In genomic region chr12:111773801-111774551, GRCh38 we compare ENCODE assay signal across 1 cellular context.
A peak's percentile ranks its signal among the peaks of the same experiment; 100 is the strongest.
TF ChIP-seq lines count a peak whose summit lies in the region.

No MANE protein-coding gene starts in this region.

TF ChIP-seq in HepG2, 621 proteins besides CTCF, POLR2A, EP300 and RAD21 (continued from another document and continues in another):
- TF ChIP-seq, protein P1, sequence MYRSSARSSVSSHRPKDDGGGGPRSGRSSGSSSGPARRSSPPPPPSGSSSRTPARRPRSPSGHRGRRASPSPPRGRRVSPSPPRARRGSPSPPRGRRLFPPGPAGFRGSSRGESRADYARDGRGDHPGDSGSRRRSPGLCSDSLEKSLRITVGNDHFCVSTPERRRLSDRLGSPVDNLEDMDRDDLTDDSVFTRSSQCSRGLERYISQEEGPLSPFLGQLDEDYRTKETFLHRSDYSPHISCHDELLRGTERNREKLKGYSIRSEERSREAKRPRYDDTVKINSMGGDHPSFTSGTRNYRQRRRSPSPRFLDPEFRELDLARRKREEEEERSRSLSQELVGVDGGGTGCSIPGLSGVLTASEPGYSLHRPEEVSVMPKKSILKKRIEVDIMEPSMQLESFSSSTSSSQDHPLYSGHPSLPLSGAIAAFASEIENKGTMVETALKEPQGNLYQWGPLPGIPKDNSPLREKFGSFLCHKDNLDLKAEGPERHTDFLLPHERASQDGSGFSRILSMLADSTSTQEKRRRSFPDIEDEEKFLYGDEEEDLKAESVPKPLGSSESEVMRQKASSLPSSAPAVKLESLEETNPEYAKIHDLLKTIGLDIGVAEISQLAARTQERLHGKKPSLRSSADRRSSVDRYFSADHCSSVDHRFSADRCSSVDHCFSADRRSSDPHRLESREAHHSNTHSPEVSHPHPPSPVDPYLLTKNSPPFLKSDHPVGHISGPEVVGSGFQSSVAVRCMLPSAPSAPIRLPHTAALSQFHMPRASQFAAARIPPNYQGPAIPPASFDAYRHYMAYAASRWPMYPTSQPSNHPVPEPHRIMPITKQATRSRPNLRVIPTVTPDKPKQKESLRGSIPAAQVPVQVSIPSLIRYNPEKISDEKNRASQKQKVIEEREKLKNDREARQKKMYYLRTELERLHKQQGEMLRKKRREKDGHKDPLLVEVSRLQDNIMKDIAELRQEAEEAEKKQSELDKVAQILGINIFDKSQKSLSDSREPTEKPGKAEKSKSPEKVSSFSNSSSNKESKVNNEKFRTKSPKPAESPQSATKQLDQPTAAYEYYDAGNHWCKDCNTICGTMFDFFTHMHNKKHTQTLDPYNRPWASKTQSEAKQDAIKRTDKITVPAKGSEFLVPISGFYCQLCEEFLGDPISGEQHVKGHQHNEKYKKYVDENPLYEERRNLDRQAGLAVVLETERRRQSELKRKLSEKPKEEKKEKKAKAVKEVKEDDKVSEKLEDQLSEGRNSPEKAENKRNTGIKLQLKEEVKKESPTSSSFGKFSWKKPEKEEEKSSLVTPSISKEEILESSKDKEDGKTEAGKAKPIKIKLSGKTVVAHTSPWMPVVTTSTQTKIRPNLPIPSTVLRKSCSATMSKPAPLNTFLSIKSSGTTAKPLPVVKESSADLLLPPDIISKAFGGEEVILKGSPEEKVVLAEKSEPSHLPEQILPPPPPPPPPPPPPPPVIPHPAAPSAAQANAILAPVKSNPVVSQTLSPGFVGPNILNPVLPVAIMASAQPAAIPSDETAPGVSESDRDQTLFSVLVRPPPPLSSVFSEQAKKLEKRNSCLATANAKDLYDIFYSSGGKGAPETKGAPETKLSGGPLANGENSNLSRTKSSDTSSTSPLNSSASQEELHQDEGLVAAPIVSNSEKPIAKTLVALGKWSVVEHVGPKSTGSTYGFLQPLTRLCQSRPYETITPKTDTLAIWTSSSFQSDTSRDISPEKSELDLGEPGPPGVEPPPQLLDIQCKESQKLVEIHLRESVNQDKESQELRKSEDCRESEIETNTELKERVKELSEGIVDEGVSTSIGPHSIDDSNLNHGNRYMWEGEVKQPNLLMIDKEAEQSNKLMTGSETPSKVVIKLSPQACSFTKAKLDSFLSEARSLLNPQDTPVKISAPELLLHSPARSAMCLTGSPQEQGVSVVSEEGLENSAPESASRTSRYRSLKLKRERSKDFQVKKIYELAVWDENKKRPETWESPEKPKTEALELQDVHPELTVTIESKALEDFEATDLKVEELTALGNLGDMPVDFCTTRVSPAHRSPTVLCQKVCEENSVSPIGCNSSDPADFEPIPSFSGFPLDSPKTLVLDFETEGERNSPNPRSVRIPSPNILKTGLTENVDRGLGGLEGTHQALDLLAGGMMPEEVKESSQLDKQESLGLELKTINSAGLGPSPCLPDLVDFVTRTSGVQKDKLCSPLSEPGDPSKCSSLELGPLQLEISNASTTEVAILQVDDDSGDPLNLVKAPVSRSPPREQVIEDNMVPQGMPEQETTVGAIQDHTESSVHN (CRISPR knock-in tag; IDR thresholded peaks at IDR 0.05): no peak
- no peak for TF ChIP-seq TCF12 (IDR thresholded peaks at IDR 0.05)
- no peak for TF ChIP-seq TCF12 (CRISPR knock-in tag; IDR thresholded peaks at IDR 0.05)
- no peak for TF ChIP-seq DNMT1 (CRISPR knock-in tag; IDR thresholded peaks at IDR 0.05)
- TF ChIP-seq, protein P2, sequence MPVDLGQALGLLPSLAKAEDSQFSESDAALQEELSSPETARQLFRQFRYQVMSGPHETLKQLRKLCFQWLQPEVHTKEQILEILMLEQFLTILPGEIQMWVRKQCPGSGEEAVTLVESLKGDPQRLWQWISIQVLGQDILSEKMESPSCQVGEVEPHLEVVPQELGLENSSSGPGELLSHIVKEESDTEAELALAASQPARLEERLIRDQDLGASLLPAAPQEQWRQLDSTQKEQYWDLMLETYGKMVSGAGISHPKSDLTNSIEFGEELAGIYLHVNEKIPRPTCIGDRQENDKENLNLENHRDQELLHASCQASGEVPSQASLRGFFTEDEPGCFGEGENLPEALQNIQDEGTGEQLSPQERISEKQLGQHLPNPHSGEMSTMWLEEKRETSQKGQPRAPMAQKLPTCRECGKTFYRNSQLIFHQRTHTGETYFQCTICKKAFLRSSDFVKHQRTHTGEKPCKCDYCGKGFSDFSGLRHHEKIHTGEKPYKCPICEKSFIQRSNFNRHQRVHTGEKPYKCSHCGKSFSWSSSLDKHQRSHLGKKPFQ (CRISPR knock-in tag; IDR thresholded peaks at IDR 0.05; ENCODE audit: insufficient replicate concordance): peak; percentile 61
- TF ChIP-seq POLR2AphosphoS5 (IDR thresholded peaks at IDR 0.05; ENCODE audit: low read depth, low read length): no peak
- TF ChIP-seq, protein P3, sequence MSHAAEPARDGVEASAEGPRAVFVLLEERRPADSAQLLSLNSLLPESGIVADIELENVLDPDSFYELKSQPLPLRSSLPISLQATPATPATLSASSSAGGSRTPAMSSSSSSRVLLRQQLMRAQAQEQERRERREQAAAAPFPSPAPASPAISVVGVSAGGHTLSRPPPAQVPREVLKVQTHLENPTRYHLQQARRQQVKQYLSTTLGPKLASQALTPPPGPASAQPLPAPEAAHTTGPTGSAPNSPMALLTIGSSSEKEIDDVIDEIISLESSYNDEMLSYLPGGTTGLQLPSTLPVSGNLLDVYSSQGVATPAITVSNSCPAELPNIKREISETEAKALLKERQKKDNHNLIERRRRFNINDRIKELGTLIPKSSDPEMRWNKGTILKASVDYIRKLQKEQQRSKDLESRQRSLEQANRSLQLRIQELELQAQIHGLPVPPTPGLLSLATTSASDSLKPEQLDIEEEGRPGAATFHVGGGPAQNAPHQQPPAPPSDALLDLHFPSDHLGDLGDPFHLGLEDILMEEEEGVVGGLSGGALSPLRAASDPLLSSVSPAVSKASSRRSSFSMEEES (CRISPR knock-in tag; IDR thresholded peaks at IDR 0.05): no peak
- TF ChIP-seq NFIC (IDR thresholded peaks at IDR 0.05; ENCODE audit: low read length): no peak
- no peak for TF ChIP-seq ZNF460 (CRISPR knock-in tag; IDR thresholded peaks at IDR 0.05; ENCODE audit: borderline replicate concordance)
- TF ChIP-seq MLLT10 (CRISPR knock-in tag; IDR thresholded peaks at IDR 0.05): no peak
- TF ChIP-seq ZNF577 (CRISPR knock-in tag; IDR thresholded peaks at IDR 0.05; ENCODE audit: borderline replicate concordance, low read depth): no peak
- TF ChIP-seq ZNF12 (CRISPR knock-in tag; IDR thresholded peaks at IDR 0.05): no peak
- no peak for TF ChIP-seq ZKSCAN8 (CRISPR knock-in tag; IDR thresholded peaks at IDR 0.05; ENCODE audit: borderline replicate concordance)
- TF ChIP-seq ZNF296 (CRISPR knock-in tag; conservative IDR thresholded peaks at IDR 0.05): no peak
- TF ChIP-seq NPAS2 (CRISPR knock-in tag; IDR thresholded peaks at IDR 0.05; ENCODE audit: borderline replicate concordance): no peak
- TF ChIP-seq, protein P4, sequence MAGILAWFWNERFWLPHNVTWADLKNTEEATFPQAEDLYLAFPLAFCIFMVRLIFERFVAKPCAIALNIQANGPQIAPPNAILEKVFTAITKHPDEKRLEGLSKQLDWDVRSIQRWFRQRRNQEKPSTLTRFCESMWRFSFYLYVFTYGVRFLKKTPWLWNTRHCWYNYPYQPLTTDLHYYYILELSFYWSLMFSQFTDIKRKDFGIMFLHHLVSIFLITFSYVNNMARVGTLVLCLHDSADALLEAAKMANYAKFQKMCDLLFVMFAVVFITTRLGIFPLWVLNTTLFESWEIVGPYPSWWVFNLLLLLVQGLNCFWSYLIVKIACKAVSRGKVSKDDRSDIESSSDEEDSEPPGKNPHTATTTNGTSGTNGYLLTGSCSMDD (CRISPR knock-in tag; IDR thresholded peaks at IDR 0.05): no peak
- TF ChIP-seq ZBTB49 (CRISPR knock-in tag; IDR thresholded peaks at IDR 0.05; ENCODE audit: borderline replicate concordance): no peak
- TF ChIP-seq MYPOP (CRISPR knock-in tag; IDR thresholded peaks at IDR 0.05): 0 out of 2 replicates have a peak, but pooled peaks have one; percentile 31
- no peak for TF ChIP-seq ZNF580 (CRISPR knock-in tag; IDR thresholded peaks at IDR 0.05; ENCODE audit: borderline replicate concordance, low read depth)
- no peak for TF ChIP-seq CBX5 (CRISPR knock-in tag; IDR thresholded peaks at IDR 0.05; ENCODE audit: borderline replicate concordance)
- TF ChIP-seq MXD4 (CRISPR knock-in tag; IDR thresholded peaks at IDR 0.05): 0 out of 2 replicates have a peak, but pooled peaks have one; percentile 33
- peak; percentile 78 for TF ChIP-seq ASH2L (IDR thresholded peaks at IDR 0.05; ENCODE audit: insufficient read length, low read depth, low read length)
- TF ChIP-seq, protein P5, sequence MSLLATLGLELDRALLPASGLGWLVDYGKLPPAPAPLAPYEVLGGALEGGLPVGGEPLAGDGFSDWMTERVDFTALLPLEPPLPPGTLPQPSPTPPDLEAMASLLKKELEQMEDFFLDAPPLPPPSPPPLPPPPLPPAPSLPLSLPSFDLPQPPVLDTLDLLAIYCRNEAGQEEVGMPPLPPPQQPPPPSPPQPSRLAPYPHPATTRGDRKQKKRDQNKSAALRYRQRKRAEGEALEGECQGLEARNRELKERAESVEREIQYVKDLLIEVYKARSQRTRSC (CRISPR knock-in tag; IDR thresholded peaks at IDR 0.05; ENCODE audit: low read depth): no peak
- TF ChIP-seq HNRNPL (IDR thresholded peaks at IDR 0.05; ENCODE audit: low read depth, low read length): no peak
- no peak for TF ChIP-seq KDM4B (CRISPR knock-in tag; IDR thresholded peaks at IDR 0.05)
- TF ChIP-seq ZSCAN22 (CRISPR knock-in tag; IDR thresholded peaks at IDR 0.05): no peak
- TF ChIP-seq HDAC6 (IDR thresholded peaks at IDR 0.05; ENCODE audit: low read depth, low read length): no peak
- TF ChIP-seq ZNF720 (CRISPR knock-in tag; IDR thresholded peaks at IDR 0.05): no peak
- TF ChIP-seq ZNF619 (CRISPR knock-in tag; IDR thresholded peaks at IDR 0.05): no peak
- 0 out of 2 replicates have a peak, but pooled peaks have one; percentile 41 for TF ChIP-seq ZNF800 (CRISPR knock-in tag; IDR thresholded peaks at IDR 0.05)
- no peak for TF ChIP-seq ZNF749 (CRISPR knock-in tag; IDR thresholded peaks at IDR 0.05; ENCODE audit: borderline replicate concordance)
- 0 out of 2 replicates have a peak, but pooled peaks have one; percentile 47 for TF ChIP-seq ZFP37 (CRISPR knock-in tag; IDR thresholded peaks at IDR 0.05; ENCODE audit: borderline replicate concordance)
- no peak for TF ChIP-seq MAFK (conservative IDR thresholded peaks at IDR 0.05 in 1 of 2, IDR thresholded peaks at IDR 0.05 in 1 of 2; ENCODE audit: low read length in 2 of 2)
- no peak for TF ChIP-seq ZNF704 (CRISPR knock-in tag; IDR thresholded peaks at IDR 0.05; ENCODE audit: borderline replicate concordance)
- TF ChIP-seq NCOA2 (CRISPR knock-in tag; IDR thresholded peaks at IDR 0.05): peak; percentile 57
- TF ChIP-seq, protein P6, sequence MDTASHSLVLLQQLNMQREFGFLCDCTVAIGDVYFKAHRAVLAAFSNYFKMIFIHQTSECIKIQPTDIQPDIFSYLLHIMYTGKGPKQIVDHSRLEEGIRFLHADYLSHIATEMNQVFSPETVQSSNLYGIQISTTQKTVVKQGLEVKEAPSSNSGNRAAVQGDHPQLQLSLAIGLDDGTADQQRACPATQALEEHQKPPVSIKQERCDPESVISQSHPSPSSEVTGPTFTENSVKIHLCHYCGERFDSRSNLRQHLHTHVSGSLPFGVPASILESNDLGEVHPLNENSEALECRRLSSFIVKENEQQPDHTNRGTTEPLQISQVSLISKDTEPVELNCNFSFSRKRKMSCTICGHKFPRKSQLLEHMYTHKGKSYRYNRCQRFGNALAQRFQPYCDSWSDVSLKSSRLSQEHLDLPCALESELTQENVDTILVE (CRISPR knock-in tag; IDR thresholded peaks at IDR 0.05): no peak; the same call in 1 of the 2 replicates
- TF ChIP-seq KLF11 (CRISPR knock-in tag; IDR thresholded peaks at IDR 0.05): no peak
- TF ChIP-seq ZNF570 (CRISPR knock-in tag; IDR thresholded peaks at IDR 0.05; ENCODE audit: borderline replicate concordance): no peak
- TF ChIP-seq ZFP90 (CRISPR knock-in tag; IDR thresholded peaks at IDR 0.05; ENCODE audit: borderline replicate concordance): 0 out of 2 replicates have a peak, but pooled peaks have one; percentile 17
